9 cellular contexts compared by ENCODE assay signal in the genomic region with DNA sequence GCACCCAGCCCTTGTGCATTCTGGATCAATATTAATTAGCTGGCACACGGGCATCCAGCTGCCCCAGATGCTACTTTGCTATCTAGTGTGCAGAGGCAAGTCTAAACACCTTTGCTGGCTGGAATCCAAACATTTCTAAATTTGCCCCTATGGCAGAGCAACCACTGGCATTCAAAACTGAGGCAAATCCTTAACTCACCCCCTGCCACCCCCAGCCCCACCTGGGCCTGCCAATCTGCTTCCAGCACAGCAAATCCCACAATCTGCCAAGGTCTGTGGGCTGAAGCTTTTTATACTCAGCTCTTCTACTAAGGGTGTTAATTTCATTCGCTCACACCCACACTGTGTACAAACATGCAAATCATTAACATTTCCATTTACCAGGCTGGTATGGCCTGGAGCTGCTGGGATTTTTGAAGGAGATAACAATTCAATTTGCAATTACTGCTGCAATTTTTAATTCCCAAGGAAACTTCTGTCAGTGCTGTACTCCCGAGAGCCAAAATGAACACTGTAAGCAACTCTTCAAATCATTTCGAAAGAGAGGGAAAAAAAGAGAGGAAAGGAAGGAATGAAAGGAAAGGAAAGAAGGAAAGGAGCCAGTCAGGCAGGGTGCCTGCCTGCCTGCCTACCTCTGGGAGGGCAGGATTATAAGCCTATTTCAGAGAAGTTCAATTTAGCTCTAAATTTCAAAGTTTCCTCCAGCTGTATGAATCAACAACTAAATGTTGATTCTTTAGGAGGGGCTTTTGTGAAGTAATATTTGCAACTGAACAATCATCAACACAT. TPM values are rescaled to one million over a fixed set of nuclear protein-coding genes. Genes with fewer than 3 reads are reported as not detected.
DNase-seq lines count a peak whose midpoint lies in the region; ATAC-seq, FAIRE-seq and TF ChIP-seq lines count a peak whose summit lies in the region.
"Had no signal": no experiment of that assay in that cellular context is flagged by ENCODE, and none has a peak within 500 bp of the region (broad histone marks: within the 10 kb centered on the region; RNA-seq: fewer than 3 reads in every experiment).

No MANE protein-coding gene starts in this region.

- CTCF ChIA-PET in A549 (lab: Yijun Ruan, JAX) = interaction anchor here (0.5 to 2.4 kb wide), 5 partner anchors 18 to 142 kb away, joined by 4 to 9 read pairs (median 4); partner anchors contain the start of gene RAPGEF1

- TF ChIP-seq CTCF in A549 (IDR thresholded peaks at IDR 0.05) (no peak), liver (IDR thresholded peaks at IDR 0.05; ENCODE audit: low read depth, low read length, missing input control) (no peak)

- POLR2A ChIA-PET in A549 (lab: Yijun Ruan, JAX) = no interaction called here

- H3K9ac ChIP-seq in liver (ENCODE audit: low read depth in 1 of 2, low read length in 2 of 2) = peak overlapping the region in 1 of 2 donors; percentile 79

- peak; percentile 12 to 19; a peak in 2 of 6 replicates for ATAC-seq in A549
- no peak for ATAC-seq in GM21423 (IDR thresholded peaks at IDR 0.05; ENCODE audit: unreplicated experiment)
- no peak for ATAC-seq in GM21515 (IDR thresholded peaks at IDR 0.05; ENCODE audit: unreplicated experiment)
- ATAC-seq: activated naive CD4-positive, alpha-beta T cell treated with anti-CD3 and anti-CD28 coated beads, Interleukin-2, amount 50 U/mL, for 72 hours had no signal

- no peak for FAIRE-seq in A549 (lab: Jason Lieb, UNC)

- no peak for TF ChIP-seq EP300 in A549 (IDR thresholded peaks at IDR 0.05)

- TF ChIP-seq RAD21 in A549 (conservative IDR thresholded peaks at IDR 0.05 in 1 of 2, IDR thresholded peaks at IDR 0.05 in 1 of 2) = no peak
- no peak for TF ChIP-seq RAD21 in liver (IDR thresholded peaks at IDR 0.05)

- H3K4me1 ChIP-seq in A549 = peaks cover 73% of the 10 kb centered on the region
- H3K4me1 ChIP-seq in SJCRH30 = peaks cover 55% of the 10 kb centered on the region
- H3K4me1 ChIP-seq in liver (ENCODE audit: control insufficient read depth in 4 of 4, insufficient read depth in 4 of 4, low read length in 3 of 4) = peaks cover 17 to 56% (median 50%) of the 10 kb centered on the region in 4 donors

- peak overlapping the region; percentile 42 for H3K4me2 ChIP-seq in A549

- no peaks in the 10 kb centered on the region for H3K9me3 ChIP-seq in A549
- no peaks in the 10 kb centered on the region for H3K9me3 ChIP-seq in SJCRH30 (replicated peaks)
- H3K9me3 ChIP-seq in liver (ENCODE audit: control insufficient read depth in 4 of 4, low read length in 3 of 4) = no peaks in the 10 kb centered on the region

- no peaks in the 10 kb centered on the region for H3K27me3 ChIP-seq in SJCRH30
- no peaks in the 10 kb centered on the region for H3K27me3 ChIP-seq in liver (ENCODE audit: control insufficient read depth in 4 of 4, insufficient read depth in 4 of 4, low read length in 3 of 4)

- no peak for TF ChIP-seq POLR2A in A549 (IDR thresholded peaks at IDR 0.05; ENCODE audit: low read length)

- DNase-seq in A549 (ENCODE audit: low read depth in 1 of 2, low spot score in 1 of 2) (no peak), DMS79 treated with DMSO at 0.1 percent for 48 hours (lab: John Stamatoyannopoulos, UW) (peak; percentile 81), SJCRH30 (peak; percentile 90), hypothalamus (lab: John Stamatoyannopoulos, UW) (no peak), cerebellum (ENCODE audit: low spot score) (no peak)

- 67% methylated on average over 4 of the region's 4 CpGs for WGBS in A549 (ENCODE audit: missing lambda C conversion rate)
- WGBS in liver = 21% methylated on average over 4 of the region's 4 CpGs

- H3K4me3 ChIP-seq in A549 = no peak overlapping the region
- H3K4me3 ChIP-seq in SJCRH30 = no peak overlapping the region
- no peak overlapping the region for H3K4me3 ChIP-seq in liver (ENCODE audit: low read depth in 1 of 3, low read length in 3 of 3)

- H3K27ac ChIP-seq in A549 = peak overlapping the region in 1 of 2 experiments; percentile 10; a peak in 3 of 6 replicates
- peak overlapping the region; percentile 62 for H3K27ac ChIP-seq in SJCRH30
- peak overlapping the region; percentile 55 to 72 for H3K27ac ChIP-seq in liver (ENCODE audit: low read depth in 1 of 2, low read length in 2 of 2)

- H3K36me3 ChIP-seq in SJCRH30 = no peaks in the 10 kb centered on the region
- no peaks in the 10 kb centered on the region for H3K36me3 ChIP-seq in liver (ENCODE audit: control insufficient read depth in 4 of 4, insufficient read depth in 3 of 4, low read depth in 1 of 4, low read length in 3 of 4)

TF ChIP-seq in A549, 52 proteins besides CTCF, POLR2A, EP300 and RAD21:
- TF ChIP-seq RNF2 (IDR thresholded peaks at IDR 0.05; ENCODE audit: borderline replicate concordance, low read depth) = no peak

TF ChIP-seq in liver, 16 proteins besides CTCF, POLR2A, EP300 and RAD21:
- TF ChIP-seq, protein P1, sequence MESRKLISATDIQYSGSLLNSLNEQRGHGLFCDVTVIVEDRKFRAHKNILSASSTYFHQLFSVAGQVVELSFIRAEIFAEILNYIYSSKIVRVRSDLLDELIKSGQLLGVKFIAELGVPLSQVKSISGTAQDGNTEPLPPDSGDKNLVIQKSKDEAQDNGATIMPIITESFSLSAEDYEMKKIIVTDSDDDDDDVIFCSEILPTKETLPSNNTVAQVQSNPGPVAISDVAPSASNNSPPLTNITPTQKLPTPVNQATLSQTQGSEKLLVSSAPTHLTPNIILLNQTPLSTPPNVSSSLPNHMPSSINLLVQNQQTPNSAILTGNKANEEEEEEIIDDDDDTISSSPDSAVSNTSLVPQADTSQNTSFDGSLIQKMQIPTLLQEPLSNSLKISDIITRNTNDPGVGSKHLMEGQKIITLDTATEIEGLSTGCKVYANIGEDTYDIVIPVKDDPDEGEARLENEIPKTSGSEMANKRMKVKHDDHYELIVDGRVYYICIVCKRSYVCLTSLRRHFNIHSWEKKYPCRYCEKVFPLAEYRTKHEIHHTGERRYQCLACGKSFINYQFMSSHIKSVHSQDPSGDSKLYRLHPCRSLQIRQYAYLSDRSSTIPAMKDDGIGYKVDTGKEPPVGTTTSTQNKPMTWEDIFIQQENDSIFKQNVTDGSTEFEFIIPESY (IDR thresholded peaks at IDR 0.05) = no peak
- TF ChIP-seq JUND (IDR thresholded peaks at IDR 0.05) (peak in 1 of 2 donors; percentile 24), EGR1 (IDR thresholded peaks at IDR 0.05; ENCODE audit: low read depth in 2 of 2) (no peak), HNF4A (conservative IDR thresholded peaks at IDR 0.05) (peak; percentile 34 to 38), ATF3 (IDR thresholded peaks at IDR 0.05) (no peak), RXRA (IDR thresholded peaks at IDR 0.05) (peak in 1 of 2 donors; percentile 24)

RNA-seq across cellular contexts. Expression of gene RAPGEF1, which starts 35.5 kb away (rescaled TPM):
- 27.7 and 32.5 TPM in 2 replicates for polyA plus RNA-seq in A549 (2011; rRNA removed)
- 21.8 and 26.8 TPM in 2 replicates for polyA plus RNA-seq in A549 (2012; cell fraction: cytosol; rRNA removed)
- 38.6 and 40.1 TPM in 2 replicates for polyA plus RNA-seq in A549 (2012; cell fraction: nucleus; rRNA removed)
- 20.6 to 21.7 TPM (median 21.6 TPM) in 3 replicates for polyA plus RNA-seq in A549 (2017; fragmentation: RNase III; extraction: RNeasy Plus Mini Kit Qiagen cat#74134 plus additional on column Dnase treatment)
- polyA minus RNA-seq in A549 (2011; rRNA and poly(A)+ RNA removed) = 31.3 and 33.3 TPM in 2 replicates
- total RNA-seq in SJCRH30 (2014; rRNA removed; shearing (Covaris generic)) = 78.5 and 82.0 TPM in 2 replicates
- 10 to 100 TPM; 14.1 to 19.6 TPM for total RNA-seq in liver
- polyA plus RNA-seq in liver = 10 to 100 TPM in 1 of 2 donors, 1 to 10 TPM in 1; 5.6 to 19.7 TPM
- 45.8 TPM for total RNA-seq in cerebellum

Comparison
In these comparisons a context has a peak if more than half of its experiments do, and no peak if none do; other contexts are left out.
1. ATAC-seq: peak in A549 (2 of 2); none in GM21423 (single experiment) and GM21515 (single experiment).
2. DNase-seq: peak in DMS79 treated with DMSO at 0.1 percent for 48 hours (single experiment) and SJCRH30 (2 of 2); none in A549 (0 of 2), hypothalamus (0 of 51) and cerebellum (single experiment).